15 cellular contexts compared by ENCODE assay signal in genomic region chr9:9079473-9079872, GRCh38.
DNase-seq lines count a peak whose midpoint lies in the region; TF ChIP-seq lines count a peak whose summit lies in the region.
"Had no signal": no experiment of that assay in that cellular context is flagged by ENCODE, and none has a peak within 500 bp of the region (broad histone marks: within the 10 kb centered on the region; RNA-seq: fewer than 3 reads in every experiment).

No MANE protein-coding gene starts in this region.

- peak; percentile 1 for DNase-seq in DMS 273 (lab: John Stamatoyannopoulos, UW; ENCODE audit: unreplicated experiment)
- no peak for DNase-seq in DMS 273 treated with DMSO at 0.1 percent for 48 hours (lab: John Stamatoyannopoulos, UW)
- DNase-seq in D341Med (ENCODE audit: low spot score), result peak; percentile 55
- DNase-seq in NCI-H524 (lab: John Stamatoyannopoulos, UW), result peak; percentile 87 to 97
- peak; percentile 22 for DNase-seq in NCI-H82 treated with DMSO at 0.1 percent for 48 hours (lab: John Stamatoyannopoulos, UW; ENCODE audit: unreplicated experiment)
- no peak for DNase-seq in activated naive CD4-positive, alpha-beta T cell treated with Interleukin-2 at 50 U/mL for 16 hours
- no peak for DNase-seq in WERI-Rb-1
- DNase-seq: AML-193; Caco-2; CD4-positive, alpha-beta T cell; DMS53; H9 had no signal

- no peak overlapping the region for H3K27ac ChIP-seq in WERI-Rb-1
- H3K27ac ChIP-seq: 22Rv1, A549, C4-2B had no signal

- no peak for TF ChIP-seq CTCF in WERI-Rb-1 (IDR thresholded peaks at IDR 0.05; ENCODE audit: low read depth, low read length)

- no peaks in the 10 kb centered on the region for H3K9me3 ChIP-seq in WERI-Rb-1 (ENCODE audit: severe bottlenecking)
- H3K9me3 ChIP-seq: A549, Caco-2 had no signal

- H3K36me3 ChIP-seq in WERI-Rb-1, result no peaks in the 10 kb centered on the region

- H3K27me3 ChIP-seq in WERI-Rb-1 (ENCODE audit: insufficient read depth, low read depth, severe bottlenecking), result no peaks in the 10 kb centered on the region

- no peak overlapping the region for H3K4me3 ChIP-seq in WERI-Rb-1 (ENCODE audit: low read depth, low read length)
- H3K4me3 ChIP-seq: A549 had no signal

Comparison
In these comparisons a context has a peak if more than half of its experiments do, and no peak if none do; other contexts are left out.
1. DNase-seq: peak in DMS 273 (single experiment), D341Med (single experiment), NCI-H524 (2 of 2) and NCI-H82 treated with DMSO at 0.1 percent for 48 hours (single experiment); none in DMS 273 treated with DMSO at 0.1 percent for 48 hours (single experiment), activated naive CD4-positive, alpha-beta T cell treated with Interleukin-2 at 50 U/mL for 16 hours (single experiment) and WERI-Rb-1 (single experiment).